Comparison of ENCODE assay signal across 13 cellular contexts in genomic region chr2:25330937-25331336, GRCh38.
"Had no signal": no experiment of that assay in that cellular context is flagged by ENCODE, and none has a peak within 500 bp of the region (broad histone marks: within the 10 kb centered on the region; RNA-seq: fewer than 3 reads in every experiment).

No MANE protein-coding gene starts in this region.

- ATAC-seq: natural killer cell had no signal

- H3K4me3 Mint-ChIP-seq: natural killer cell, type B pancreatic cell had no signal

- DNase-seq: activated CD4-positive, alpha-beta T cell treated with anti-CD3 and anti-CD28 coated beads, Interleukin-2, amount 50 U/mL, for 1 hour; esophagus squamous epithelium; natural killer cell; occipital lobe; stimulated activated naive CD4-positive, alpha-beta T cell; SW 1271 had no signal

- H3K27ac ChIP-seq: cardiac muscle cell, esophagus squamous epithelium, left ventricle myocardium inferior, right atrium auricular region, skin epidermis, suprapubic skin had no signal

- H3K27me3 Mint-ChIP-seq: progenitor cell of endocrine pancreas, type B pancreatic cell had no signal

- H3K4me3 ChIP-seq: cardiac muscle cell, esophagus squamous epithelium, left ventricle myocardium inferior, right atrium auricular region, skin epidermis, suprapubic skin had no signal

- H3K9me3 Mint-ChIP-seq: natural killer cell had no signal

- H3K27me3 ChIP-seq: cardiac muscle cell, esophagus squamous epithelium, right atrium auricular region, suprapubic skin had no signal

- H3K27ac Mint-ChIP-seq: progenitor cell of endocrine pancreas, type B pancreatic cell had no signal

- H3K36me3 ChIP-seq: cardiac muscle cell had no signal
